27 cellular contexts compared by ENCODE assay signal in genomic region chr7:25382869-25383268, GRCh38.
"Had no signal": no experiment of that assay in that cellular context is flagged by ENCODE, and none has a peak within 500 bp of the region (broad histone marks: within the 10 kb centered on the region; RNA-seq: fewer than 3 reads in every experiment).

No MANE protein-coding gene starts in this region.

- H3K9me3 Mint-ChIP-seq: naive thymus-derived CD4-positive, alpha-beta T cell; stimulated activated effector memory CD8-positive, alpha-beta T cell treated with anti-CD3 and anti-CD28 coated beads, Interleukin-12 subunit alpha, Interleukin-12 subunit beta, amount 100 ng/mL, for 72 hours had no signal

- H3K36me3 Mint-ChIP-seq: naive thymus-derived CD4-positive, alpha-beta T cell; stimulated activated effector memory CD8-positive, alpha-beta T cell treated with anti-CD3 and anti-CD28 coated beads, Interleukin-12 subunit alpha, Interleukin-12 subunit beta, amount 100 ng/mL, for 72 hours had no signal

- ATAC-seq: heart right ventricle; left cardiac atrium; left lung; naive thymus-derived CD4-positive, alpha-beta T cell; psoas muscle; right cardiac atrium; stimulated activated effector memory CD8-positive, alpha-beta T cell treated with anti-CD3 and anti-CD28 coated beads, Interleukin-12 subunit alpha, Interleukin-12 subunit beta, amount 100 ng/mL, for 72 hours; stimulated activated naive CD8-positive, alpha-beta T cell treated with anti-CD3 and anti-CD28 coated beads, Interleukin-15, Interleukin-2, amounts not matched to agents 100 U/mL and 50 U/mL, for 24 hours; upper lobe of right lung had no signal

- H3K36me3 ChIP-seq: esophagus squamous epithelium, heart right ventricle, left lung, ovary, sigmoid colon, thoracic aorta, transverse colon, upper lobe of right lung, vagina had no signal

- H3K4me1 ChIP-seq: left lung, psoas muscle, upper lobe of right lung had no signal

- DNase-seq: dermis blood vessel endothelial cell; effector memory CD4-positive, alpha-beta T cell; esophagus squamous epithelium; foreskin melanocyte; glutamatergic neuron; heart right ventricle; hippocampal formation; left cardiac atrium; left lung; mesendoderm; midbrain; naive thymus-derived CD4-positive, alpha-beta T cell; occipital lobe; ovary; posterior cingulate gyrus; psoas muscle; right cardiac atrium; sigmoid colon; stimulated activated CD4-positive, alpha-beta T cell treated with anti-CD3 and anti-CD28 coated beads, Interleukin-2, amount 100 ng/mL, for 24 hours; stimulated activated CD4-positive, alpha-beta T cell treated with anti-CD3 and anti-CD28 coated beads, Interleukin-4, amount 100 ng/mL, for 24 hours; stimulated activated naive CD8-positive, alpha-beta T cell treated with anti-CD3 and anti-CD28 coated beads, Interleukin-15, Interleukin-2, amounts not matched to agents 100 U/mL and 50 U/mL, for 24 hours; transverse colon; upper lobe of right lung had no signal

- H3K27ac Mint-ChIP-seq: naive thymus-derived CD4-positive, alpha-beta T cell; stimulated activated effector memory CD8-positive, alpha-beta T cell treated with anti-CD3 and anti-CD28 coated beads, Interleukin-12 subunit alpha, Interleukin-12 subunit beta, amount 100 ng/mL, for 72 hours had no signal

- H3K9me3 ChIP-seq: esophagus squamous epithelium, heart right ventricle, left lung, ovary, psoas muscle, sigmoid colon, thoracic aorta, transverse colon, upper lobe of right lung, vagina had no signal

- H3K4me3 Mint-ChIP-seq: naive thymus-derived CD4-positive, alpha-beta T cell; stimulated activated effector memory CD8-positive, alpha-beta T cell treated with anti-CD3 and anti-CD28 coated beads, Interleukin-12 subunit alpha, Interleukin-12 subunit beta, amount 100 ng/mL, for 72 hours had no signal

- H3K4me3 ChIP-seq: coronary artery, esophagus squamous epithelium, heart right ventricle, left lung, ovary, psoas muscle, sigmoid colon, thoracic aorta, transverse colon, upper lobe of right lung, vagina had no signal

- H3K4me1 Mint-ChIP-seq: stimulated activated effector memory CD8-positive, alpha-beta T cell treated with anti-CD3 and anti-CD28 coated beads, Interleukin-12 subunit alpha, Interleukin-12 subunit beta, amount 100 ng/mL, for 72 hours had no signal

- H3K27me3 ChIP-seq: esophagus squamous epithelium, left lung, ovary, sigmoid colon, transverse colon, upper lobe of right lung, vagina had no signal

- H3K27ac ChIP-seq: coronary artery, esophagus squamous epithelium, heart right ventricle, left lung, ovary, psoas muscle, sigmoid colon, thoracic aorta, transverse colon, upper lobe of right lung, vagina had no signal
